In genomic region chr11:47175746-47176327, GRCh38 we compare ENCODE assay signal across 8 cellular contexts. TPM values are rescaled to one million over a fixed set of nuclear protein-coding genes. Genes with fewer than 3 reads are reported as not detected.
DNase-seq lines count a peak whose midpoint lies in the region; ATAC-seq, FAIRE-seq and TF ChIP-seq lines count a peak whose summit lies in the region.

No MANE protein-coding gene starts in this region.

- peaks cover 9% of the 10 kb centered on the region; the same call in 1 of the 2 replicates for H4K20me1 ChIP-seq in OCI-LY7 (ENCODE audit: insufficient read depth, low read length)

- POLR2A ChIA-PET in OCI-LY7 (lab: Charles Lee) = interaction anchor here (0.6 to 1.1 kb wide), 2 partner anchors 20 to 99 kb away, joined by 3 to 4 read pairs; no protein-coding TSS in a partner anchor

- peak overlapping the region; percentile 99 for H3K9ac ChIP-seq in endocrine pancreas (ENCODE audit: control insufficient read depth, insufficient read depth, low read length)
- H3K9ac ChIP-seq in parathyroid adenoma = peak overlapping the region; percentile 87

- peaks cover 22% of the 10 kb centered on the region for H3K4me1 ChIP-seq in OCI-LY7 (ENCODE audit: insufficient read depth, low read length, poor library complexity, severe bottlenecking)
- H3K4me1 ChIP-seq in endocrine pancreas (ENCODE audit: control insufficient read depth, insufficient read depth, low read length) = peaks cover 8% of the 10 kb centered on the region
- peaks cover 6% of the 10 kb centered on the region for H3K4me1 ChIP-seq in parathyroid adenoma

- CTCF ChIA-PET in OCI-LY7 (lab: Charles Lee; ENCODE audit: unreplicated experiment) = interaction anchor here (0.8 kb wide), 1 partner anchor 13 kb away, joined by 3 read pairs; no protein-coding TSS in a partner anchor

- ATAC-seq in GM18502 (IDR thresholded peaks at IDR 0.05; ENCODE audit: poor library complexity, unreplicated experiment) = no peak
- ATAC-seq in GM21786 (IDR thresholded peaks at IDR 0.05; ENCODE audit: unreplicated experiment) = no peak

- H3K79me2 ChIP-seq in OCI-LY7 (ENCODE audit: insufficient read depth, low read depth, low read length) (peaks cover 47% of the 10 kb centered on the region), parathyroid adenoma (peaks cover 38% of the 10 kb centered on the region)

- H3K9me3 ChIP-seq in OCI-LY7 (ENCODE audit: low read length) = no peaks in the 10 kb centered on the region
- no peaks in the 10 kb centered on the region for H3K9me3 ChIP-seq in endocrine pancreas (ENCODE audit: control insufficient read depth, low read length)
- no peaks in the 10 kb centered on the region for H3K9me3 ChIP-seq in parathyroid adenoma (ENCODE audit: control insufficient read depth, low read length)

- H3K4me2 ChIP-seq in OCI-LY7 (ENCODE audit: low read length) (peak overlapping the region; percentile 80), parathyroid adenoma (ENCODE audit: low read length) (peak overlapping the region; percentile 81)

- no TSS peak for BruUV-seq in OCI-LY7 (replicated peaks; lab: Mats Ljungman, UMichigan)

- no peaks in the 10 kb centered on the region for H3K9me2 ChIP-seq in OCI-LY7 (ENCODE audit: insufficient read depth, low read length)

- H2AFZ ChIP-seq in OCI-LY7 (ENCODE audit: low read length) (peak overlapping the region; percentile 57; the same call in 1 of the 2 replicates), parathyroid adenoma (peak overlapping the region; percentile 81)

- no peak for FAIRE-seq in frontal cortex (lab: Jason Lieb, UNC)

- peak overlapping the region; percentile 79 for H3K27ac ChIP-seq in OCI-LY7 (ENCODE audit: low read depth, low read length, poor library complexity, severe bottlenecking)
- peak overlapping the region; percentile 98 for H3K27ac ChIP-seq in parathyroid adenoma

- H3K36me3 ChIP-seq in OCI-LY7 (ENCODE audit: insufficient read depth, low read length) = peaks cover 54% of the 10 kb centered on the region
- H3K36me3 ChIP-seq in endocrine pancreas (ENCODE audit: control insufficient read depth, insufficient read depth, low read length) = no peaks in the 10 kb centered on the region
- H3K36me3 ChIP-seq in parathyroid adenoma (ENCODE audit: control insufficient read depth, insufficient read depth, low read length) = no peaks in the 10 kb centered on the region

- H3K4me3 ChIP-seq in OCI-LY7 (ENCODE audit: low read depth, low read length, poor library complexity, severe bottlenecking) = peak overlapping the region; percentile 96
- H3K4me3 ChIP-seq in endocrine pancreas (ENCODE audit: control insufficient read depth, insufficient read depth, low read length) = peak overlapping the region; percentile 74
- peak overlapping the region; percentile 86 for H3K4me3 ChIP-seq in parathyroid adenoma (ENCODE audit: low read depth, low read length)

- DNase-seq in GF-D8 (lab: John Stamatoyannopoulos, UW) = peak; percentile 3
- DNase-seq in OCI-LY7 (ENCODE audit: low spot score) = peak; percentile 68
- DNase-seq in frontal cortex (ENCODE audit: low spot score in 2 of 2) = no peak
- no peak for DNase-seq in SK-N-DZ (ENCODE audit: low spot score)

- TF ChIP-seq CTCF in OCI-LY7 (conservative IDR thresholded peaks at IDR 0.05; ENCODE audit: low read length) = no peak
- TF ChIP-seq CTCF in parathyroid adenoma (IDR thresholded peaks at IDR 0.05) = no peak

- H3K27me3 ChIP-seq in endocrine pancreas (ENCODE audit: control insufficient read depth, insufficient read depth, low read length) = no peaks in the 10 kb centered on the region
- H3K27me3 ChIP-seq in parathyroid adenoma (ENCODE audit: control insufficient read depth, insufficient read depth, low read length) = no peaks in the 10 kb centered on the region

- intact Hi-C loops in OCI-LY7 (cut with micrococcal nuclease; ENCODE audit: unreplicated experiment) = loop anchor here (2.0 to 5.0 kb wide), 3 partner anchors 173 to 676 kb away; no protein-coding TSS in a partner anchor

RNA-seq across cellular contexts. Expression of gene ARFGAP2, which starts 0.8 kb away (rescaled TPM):
- 116 and 136 TPM in 2 replicates for total RNA-seq in OCI-LY7 (2014; rRNA removed; shearing (Covaris generic))
- total RNA-seq in OCI-LY7 (2022) (126 and 135 TPM in 2 replicates), frontal cortex (110 TPM)
- polyA plus RNA-seq in SK-N-DZ (2014; cell fraction: cytosol; rRNA removed) = 113 and 120 TPM in 2 replicates
- 108 and 147 TPM in 2 replicates for polyA plus RNA-seq in SK-N-DZ (2014; cell fraction: nucleus; rRNA removed)

RNA-seq across cellular contexts. Expression of gene PACSIN3, which starts 10.4 kb away (rescaled TPM):
- total RNA-seq in OCI-LY7 (2014; rRNA removed; shearing (Covaris generic)) = not detected in 2 replicates
- total RNA-seq in OCI-LY7 (2022) (not detected in 2 replicates), frontal cortex (2.0 TPM)
- 35.3 and 47.8 TPM in 2 replicates for polyA plus RNA-seq in SK-N-DZ (2014; cell fraction: cytosol; rRNA removed)
- polyA plus RNA-seq in SK-N-DZ (2014; cell fraction: nucleus; rRNA removed) = 35.5 and 37.7 TPM in 2 replicates

RNA-seq across cellular contexts. Expression of gene DDB2, which starts 38.9 kb away (rescaled TPM):
- 15.6 and 19.9 TPM in 2 replicates for total RNA-seq in OCI-LY7 (2014; rRNA removed; shearing (Covaris generic))
- total RNA-seq in OCI-LY7 (2022) (36.0 and 39.4 TPM in 2 replicates), frontal cortex (8.2 TPM)
- 25.6 and 28.8 TPM in 2 replicates for polyA plus RNA-seq in SK-N-DZ (2014; cell fraction: cytosol; rRNA removed)
- 34.3 and 36.5 TPM in 2 replicates for polyA plus RNA-seq in SK-N-DZ (2014; cell fraction: nucleus; rRNA removed)

Comparison
In these comparisons a context has a peak if more than half of its experiments do, and no peak if none do; other contexts are left out.
1. DNase-seq: peak in GF-D8 (single experiment) and OCI-LY7 (single experiment); none in frontal cortex (0 of 2) and SK-N-DZ (single experiment).
2. Peak in every context shown above with its lines, with median percentiles within 50 percentile points of each other: H3K4me3 ChIP-seq.